Comparison of ENCODE assay signal across 7 cellular contexts in genomic region chr14:69699243-69699642, GRCh38.
DNase-seq lines count a peak whose midpoint lies in the region; ATAC-seq lines count a peak whose summit lies in the region.
"Not testable (repeated sequence)": the region's sequence is repeated elsewhere in the genome, so short reads cannot be mapped to it uniquely, and the experiment has no call there.

No MANE protein-coding gene starts in this region.

- H3K4me1 ChIP-seq in CD4-positive, alpha-beta memory T cell (ENCODE audit: insufficient read depth, low read length): peaks cover 70% of the 10 kb centered on the region

- H3K27me3 Mint-ChIP-seq in CD4-positive, alpha-beta memory T cell; activated CD4-positive, alpha-beta T cell treated with anti-CD3 and anti-CD28 coated beads for 36 hours; activated T-cell treated with anti-CD3 and anti-CD28 coated beads, Interleukin-2, amount 50 U/mL, for 72 hours (ENCODE audit: low read depth); activated naive CD8-positive, alpha-beta T cell; effector memory CD8-positive, alpha-beta T cell; natural killer cell treated with Interleukin-12 subunit alpha and Interleukin-12 subunit beta and Interleukin-15 and Interleukin-18, amount 100 ng/mL, for 72 hours; stimulated activated memory B cell treated with anti-CD40 and anti-IgM and Interleukin-4, amounts not matched to agents 10 μg/mL and 1 μg/mL and 100 μg/mL, for 72 hours: not testable (repeated sequence)

- H3K9me3 ChIP-seq in CD4-positive, alpha-beta memory T cell (ENCODE audit: control insufficient read depth in 1 of 2, low read length in 2 of 2): not testable (repeated sequence)

- H3K4me3 Mint-ChIP-seq in CD4-positive, alpha-beta memory T cell; activated CD4-positive, alpha-beta T cell treated with anti-CD3 and anti-CD28 coated beads for 36 hours; activated naive CD8-positive, alpha-beta T cell; effector memory CD8-positive, alpha-beta T cell; stimulated activated memory B cell treated with anti-CD40 and anti-IgM and Interleukin-4, amounts not matched to agents 10 μg/mL and 1 μg/mL and 100 μg/mL, for 72 hours: not testable (repeated sequence)
- peak overlapping the region in 1 of 2 donors; percentile 37 for H3K4me3 Mint-ChIP-seq in activated T-cell treated with anti-CD3 and anti-CD28 coated beads, Interleukin-2, amount 50 U/mL, for 72 hours
- H3K4me3 Mint-ChIP-seq in natural killer cell treated with Interleukin-12 subunit alpha and Interleukin-12 subunit beta and Interleukin-15 and Interleukin-18, amount 100 ng/mL, for 72 hours: peak overlapping the region; percentile 7

- H3K36me3 ChIP-seq in CD4-positive, alpha-beta memory T cell (ENCODE audit: insufficient read depth, low read length): not testable (repeated sequence)

- not testable (repeated sequence) for ATAC-seq in activated CD4-positive, alpha-beta T cell treated with anti-CD3 and anti-CD28 coated beads for 36 hours; effector memory CD8-positive, alpha-beta T cell (replicated peaks); natural killer cell treated with Interleukin-12 subunit alpha and Interleukin-12 subunit beta and Interleukin-15 and Interleukin-18, amount 100 ng/mL, for 72 hours; stimulated activated memory B cell treated with anti-CD40 and anti-IgM and Interleukin-4, amounts not matched to agents 10 μg/mL and 1 μg/mL and 100 μg/mL, for 72 hours
- peak in 1 of 2 donors; percentile 19 for ATAC-seq in activated T-cell treated with anti-CD3 and anti-CD28 coated beads, Interleukin-2, amount 50 U/mL, for 72 hours (replicated peaks in 1 of 2)

- CTCF ChIA-PET in CD4-positive, alpha-beta memory T cell (lab: Charles Lee; ENCODE audit: partially characterized antibody): interaction anchor here (1.3 to 2.6 kb wide), 2 partner anchors 27 to 115 kb away, joined by 3 to 11 read pairs; no protein-coding TSS in a partner anchor
- CTCF ChIA-PET in activated CD4-positive, alpha-beta T cell treated with anti-CD3 and anti-CD28 coated beads for 36 hours (lab: Charles Lee): interaction anchor here (1.1 to 2.2 kb wide), 2 partner anchors 11 to 114 kb away, joined by 4 to 9 read pairs; no protein-coding TSS in a partner anchor

- H3K27ac Mint-ChIP-seq in CD4-positive, alpha-beta memory T cell: peak overlapping the region in 4 of 7 donors; percentile 0 to 45 (median 10)
- peak overlapping the region; percentile 33 for H3K27ac Mint-ChIP-seq in activated CD4-positive, alpha-beta T cell treated with anti-CD3 and anti-CD28 coated beads for 36 hours
- peak overlapping the region; percentile 67 for H3K27ac Mint-ChIP-seq in activated T-cell treated with anti-CD3 and anti-CD28 coated beads, Interleukin-2, amount 50 U/mL, for 72 hours
- H3K27ac Mint-ChIP-seq in activated naive CD8-positive, alpha-beta T cell: peak overlapping the region; percentile 50
- H3K27ac Mint-ChIP-seq in effector memory CD8-positive, alpha-beta T cell: peak overlapping the region; percentile 55 to 81
- peak overlapping the region; percentile 73 to 87 for H3K27ac Mint-ChIP-seq in natural killer cell treated with Interleukin-12 subunit alpha and Interleukin-12 subunit beta and Interleukin-15 and Interleukin-18, amount 100 ng/mL, for 72 hours
- H3K27ac Mint-ChIP-seq in stimulated activated memory B cell treated with anti-CD40 and anti-IgM and Interleukin-4, amounts not matched to agents 10 μg/mL and 1 μg/mL and 100 μg/mL, for 72 hours: peak overlapping the region; percentile 74

- not testable (repeated sequence) for H3K4me3 ChIP-seq in CD4-positive, alpha-beta memory T cell (ENCODE audit: low read length in 2 of 2)

- H3K36me3 Mint-ChIP-seq in CD4-positive, alpha-beta memory T cell: peaks cover 9 to 23% of the 10 kb centered on the region in 2 donors
- peaks cover 30% of the 10 kb centered on the region for H3K36me3 Mint-ChIP-seq in activated CD4-positive, alpha-beta T cell treated with anti-CD3 and anti-CD28 coated beads for 36 hours (ENCODE audit: low read depth)
- peaks cover 2 to 12% of the 10 kb centered on the region in 2 donors for H3K36me3 Mint-ChIP-seq in activated T-cell treated with anti-CD3 and anti-CD28 coated beads, Interleukin-2, amount 50 U/mL, for 72 hours (ENCODE audit: insufficient read depth in 2 of 2)
- not testable (repeated sequence) for H3K36me3 Mint-ChIP-seq in activated naive CD8-positive, alpha-beta T cell; natural killer cell treated with Interleukin-12 subunit alpha and Interleukin-12 subunit beta and Interleukin-15 and Interleukin-18, amount 100 ng/mL, for 72 hours
- H3K36me3 Mint-ChIP-seq in effector memory CD8-positive, alpha-beta T cell (ENCODE audit: insufficient read depth): peaks cover 11% of the 10 kb centered on the region
- peaks cover 24% of the 10 kb centered on the region for H3K36me3 Mint-ChIP-seq in stimulated activated memory B cell treated with anti-CD40 and anti-IgM and Interleukin-4, amounts not matched to agents 10 μg/mL and 1 μg/mL and 100 μg/mL, for 72 hours

- DNase-seq in CD4-positive, alpha-beta memory T cell; effector memory CD8-positive, alpha-beta T cell; natural killer cell treated with Interleukin-12 subunit alpha and Interleukin-12 subunit beta and Interleukin-15 and Interleukin-18, amount 100 ng/mL, for 72 hours (ENCODE audit: low spot score): not testable (repeated sequence)
- DNase-seq in activated CD4-positive, alpha-beta T cell treated with anti-CD3 and anti-CD28 coated beads for 36 hours: peak; percentile 49
- peak in 1 of 2 donors; percentile 44 for DNase-seq in activated T-cell treated with anti-CD3 and anti-CD28 coated beads, Interleukin-2, amount 50 U/mL, for 72 hours

- H3K27ac ChIP-seq in CD4-positive, alpha-beta memory T cell (ENCODE audit: low read depth, low read length): not testable (repeated sequence)

- H3K9me3 Mint-ChIP-seq in CD4-positive, alpha-beta memory T cell; activated CD4-positive, alpha-beta T cell treated with anti-CD3 and anti-CD28 coated beads for 36 hours (ENCODE audit: low read depth); activated T-cell treated with anti-CD3 and anti-CD28 coated beads, Interleukin-2, amount 50 U/mL, for 72 hours; activated naive CD8-positive, alpha-beta T cell (ENCODE audit: low read depth); effector memory CD8-positive, alpha-beta T cell; natural killer cell treated with Interleukin-12 subunit alpha and Interleukin-12 subunit beta and Interleukin-15 and Interleukin-18, amount 100 ng/mL, for 72 hours; stimulated activated memory B cell treated with anti-CD40 and anti-IgM and Interleukin-4, amounts not matched to agents 10 μg/mL and 1 μg/mL and 100 μg/mL, for 72 hours: not testable (repeated sequence)

- intact Hi-C loops in CD4-positive, alpha-beta memory T cell (cut with micrococcal nuclease); activated CD4-positive, alpha-beta T cell treated with anti-CD3 and anti-CD28 coated beads for 36 hours (cut with DNase I, micrococcal nuclease): not testable (repeated sequence)

- not testable (repeated sequence) for H3K27me3 ChIP-seq in CD4-positive, alpha-beta memory T cell (ENCODE audit: insufficient read depth, low read length)

- POLR2A ChIA-PET in CD4-positive, alpha-beta memory T cell (lab: Charles Lee; ENCODE audit: partially characterized antibody): interaction anchor here (1.8 kb wide), 1 partner anchor 14 kb away, joined by 3 read pairs; no protein-coding TSS in a partner anchor
- POLR2A ChIA-PET in activated CD4-positive, alpha-beta T cell treated with anti-CD3 and anti-CD28 coated beads for 36 hours (lab: Charles Lee): interaction anchor here (0.7 kb wide), 1 partner anchor 321 kb away, joined by 4 read pairs; no protein-coding TSS in a partner anchor

- peaks cover 63 to 98% (median 78%) of the 10 kb centered on the region in 4 donors for H3K4me1 Mint-ChIP-seq in CD4-positive, alpha-beta memory T cell
- peaks cover 88% of the 10 kb centered on the region for H3K4me1 Mint-ChIP-seq in activated CD4-positive, alpha-beta T cell treated with anti-CD3 and anti-CD28 coated beads for 36 hours
- H3K4me1 Mint-ChIP-seq in activated T-cell treated with anti-CD3 and anti-CD28 coated beads, Interleukin-2, amount 50 U/mL, for 72 hours (ENCODE audit: low read depth): peaks cover 88% of the 10 kb centered on the region
- H3K4me1 Mint-ChIP-seq in activated naive CD8-positive, alpha-beta T cell (ENCODE audit: low read depth): peaks cover 82% of the 10 kb centered on the region
- peaks cover 65 to 76% of the 10 kb centered on the region in 2 donors for H3K4me1 Mint-ChIP-seq in effector memory CD8-positive, alpha-beta T cell (ENCODE audit: low read depth in 2 of 2)
- peaks cover 76 to 86% of the 10 kb centered on the region in 2 donors for H3K4me1 Mint-ChIP-seq in natural killer cell treated with Interleukin-12 subunit alpha and Interleukin-12 subunit beta and Interleukin-15 and Interleukin-18, amount 100 ng/mL, for 72 hours (ENCODE audit: low read depth in 2 of 2)
- peaks cover 97% of the 10 kb centered on the region for H3K4me1 Mint-ChIP-seq in stimulated activated memory B cell treated with anti-CD40 and anti-IgM and Interleukin-4, amounts not matched to agents 10 μg/mL and 1 μg/mL and 100 μg/mL, for 72 hours

Comparison
In these comparisons a context has a peak if more than half of its experiments do, and no peak if none do; other contexts are left out.
1. H3K27ac Mint-ChIP-seq: peak in every context shown above with its lines; median percentile 80 in natural killer cell treated with Interleukin-12 subunit alpha and Interleukin-12 subunit beta and Interleukin-15 and Interleukin-18, amount 100 ng/mL, for 72 hours; 74 in stimulated activated memory B cell treated with anti-CD40 and anti-IgM and Interleukin-4, amounts not matched to agents 10 μg/mL and 1 μg/mL and 100 μg/mL, for 72 hours; 68 in effector memory CD8-positive, alpha-beta T cell; 67 in activated T-cell treated with anti-CD3 and anti-CD28 coated beads, Interleukin-2, amount 50 U/mL, for 72 hours; 50 in activated naive CD8-positive, alpha-beta T cell; 33 in activated CD4-positive, alpha-beta T cell treated with anti-CD3 and anti-CD28 coated beads for 36 hours; 10 in CD4-positive, alpha-beta memory T cell.